ENCODE assay signal across 18 cellular contexts in genomic region chr1:111980684-111981083, GRCh38. TPM values are rescaled to one million over a fixed set of nuclear protein-coding genes. Genes with fewer than 3 reads are reported as not detected.
DNase-seq lines count a peak whose midpoint lies in the region; ATAC-seq lines count a peak whose summit lies in the region.
"Had no signal": no experiment of that assay in that cellular context is flagged by ENCODE, and none has a peak within 500 bp of the region (broad histone marks: within the 10 kb centered on the region; RNA-seq: fewer than 3 reads in every experiment).

No MANE protein-coding gene starts in this region.

- no peaks in the 10 kb centered on the region for H3K9me3 ChIP-seq in SJCRH30 (replicated peaks)
- no peaks in the 10 kb centered on the region for H3K9me3 ChIP-seq in skeletal muscle tissue (ENCODE audit: control insufficient read depth in 3 of 3, low read length in 3 of 3)

- H3K4me1 ChIP-seq in SJCRH30, result peaks cover 21% of the 10 kb centered on the region
- H3K4me1 ChIP-seq in skeletal muscle tissue (ENCODE audit: control insufficient read depth in 3 of 3, insufficient read depth in 3 of 3, low read length in 3 of 3), result peaks cover 4 to 37% (median 36%) of the 10 kb centered on the region in 3 donors

- peak; percentile 16 for DNase-seq in NCI-H2227 (lab: John Stamatoyannopoulos, UW; ENCODE audit: unreplicated experiment)
- no peak for DNase-seq in NCI-H2227 treated with DMSO at 0.1 percent for 48 hours (lab: John Stamatoyannopoulos, UW)
- DNase-seq in NCI-H2196 (lab: John Stamatoyannopoulos, UW; ENCODE audit: unreplicated experiment), result peak; percentile 41
- peak; percentile 64 to 72 for DNase-seq in SJCRH30
- DNase-seq: GOT3, KBM-7, MM.1S, NCI-H1105, NCI-H1694, NCI-H345, NCI-H526 treated with DMSO at 0.1 percent for 48 hours, T-cell had no signal

- H3K4me3 ChIP-seq in SJCRH30 (no peak overlapping the region), skeletal muscle tissue (ENCODE audit: low read length in 3 of 3) (no peak overlapping the region)

- peak overlapping the region in 1 of 3 donors; percentile 58 for H3K9ac ChIP-seq in skeletal muscle tissue (ENCODE audit: low read depth in 1 of 3, low read length in 3 of 3)

- H3K27me3 ChIP-seq in SJCRH30, result no peaks in the 10 kb centered on the region
- H3K27me3 ChIP-seq in skeletal muscle tissue (ENCODE audit: control insufficient read depth in 3 of 3, insufficient read depth in 3 of 3, low read length in 3 of 3), result peaks cover 0 to 4% (median 0%) of the 10 kb centered on the region in 3 donors

- peak overlapping the region; percentile 76 for H3K27ac ChIP-seq in SJCRH30
- peak overlapping the region; percentile 32 for H3K27ac ChIP-seq in skeletal muscle tissue (ENCODE audit: low read depth, low read length)
- H3K27ac ChIP-seq: RWPE1 had no signal

- H3K36me3 ChIP-seq in SJCRH30, result peaks cover 7% of the 10 kb centered on the region; the same call in 1 of the 2 replicates
- H3K36me3 ChIP-seq in skeletal muscle tissue (ENCODE audit: control insufficient read depth in 3 of 3, insufficient read depth in 3 of 3, low read length in 3 of 3), result peaks cover 8 to 16% (median 16%) of the 10 kb centered on the region in 3 donors

- ATAC-seq in HG03460 (IDR thresholded peaks at IDR 0.05; ENCODE audit: unreplicated experiment), result no peak
- ATAC-seq in HG03139 (IDR thresholded peaks at IDR 0.05; ENCODE audit: unreplicated experiment), result no peak
- no peak for ATAC-seq in HG03378 (IDR thresholded peaks at IDR 0.05; ENCODE audit: unreplicated experiment)
- ATAC-seq: T-cell had no signal

RNA-seq across cellular contexts. Expression of gene KCND3, which starts 8.8 kb away (rescaled TPM):
- 3.5 and 5.1 TPM in 2 replicates for total RNA-seq in SJCRH30 (2014; rRNA removed; shearing (Covaris generic))
- 1.0 TPM for total RNA-seq in skeletal muscle tissue
- total RNA-seq: HT-29, T-cell had no signal
